Comparison of ENCODE assay signal across 8 cellular contexts in the genomic region with DNA sequence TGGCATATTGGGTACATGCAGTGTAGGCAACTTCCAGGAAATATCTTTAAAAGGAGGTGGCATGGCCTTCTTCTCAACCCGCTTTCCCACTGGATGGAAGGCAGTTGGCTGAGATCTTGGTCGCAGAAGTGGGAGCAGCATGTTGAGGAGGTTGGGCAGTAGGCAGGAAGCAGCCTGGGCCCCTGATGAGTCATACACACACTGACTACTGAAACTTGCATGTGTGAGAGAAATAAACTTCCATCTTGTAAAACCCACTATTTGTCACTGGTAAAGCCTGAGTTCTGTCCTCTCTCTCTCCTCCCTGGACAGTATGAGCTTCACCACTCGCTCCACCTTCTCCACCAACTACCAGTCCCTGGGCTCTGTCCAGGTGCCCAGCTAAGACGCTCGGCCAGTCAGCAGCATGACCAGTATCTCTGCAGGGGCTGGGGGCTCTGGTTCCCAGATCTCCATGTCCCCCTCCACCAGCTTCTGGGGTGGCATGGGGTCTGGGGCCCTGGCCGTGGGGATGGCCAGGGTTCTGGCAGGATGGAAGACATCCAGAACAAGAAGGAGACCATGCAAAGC.
A peak's percentile ranks its signal among the peaks of the same experiment; 100 is the strongest.
DNase-seq lines count a peak whose midpoint lies in the region; ATAC-seq and TF ChIP-seq lines count a peak whose summit lies in the region.

No MANE protein-coding gene starts in this region.

- no peak overlapping the region for H3K9ac ChIP-seq in neural progenitor cell

- H3K4me3 ChIP-seq in AG10803 (ENCODE audit: low read length) (no peak overlapping the region), neural progenitor cell (no peak overlapping the region), right atrium auricular region (no peak overlapping the region)

- no peak for TF ChIP-seq CTCF in AG10803 (conservative IDR thresholded peaks at IDR 0.05; ENCODE audit: low read length)
- TF ChIP-seq CTCF in neural progenitor cell (IDR thresholded peaks at IDR 0.05), result no peak
- TF ChIP-seq CTCF in right atrium auricular region (IDR thresholded peaks at IDR 0.05), result no peak

- H2AFZ ChIP-seq in neural progenitor cell (replicated peaks), result no peak overlapping the region

- H3K36me3 ChIP-seq in neural progenitor cell (no peaks in the 10 kb centered on the region), right atrium auricular region (no peaks in the 10 kb centered on the region)

- peaks cover 6% of the 10 kb centered on the region for H3K9me3 Mint-ChIP-seq in activated CD4-positive, alpha-beta memory T cell treated with anti-CD3 and anti-CD28 coated beads, Interleukin-2, amount 10 ng/mL, durations not matched to agents 7 days and 5 days
- H3K9me3 Mint-ChIP-seq in neural progenitor cell, result peaks cover 33% of the 10 kb centered on the region

- no peak overlapping the region for H3K27ac ChIP-seq in neural progenitor cell
- no peak overlapping the region for H3K27ac ChIP-seq in right atrium auricular region

- H4K20me1 ChIP-seq in neural progenitor cell (ENCODE audit: low read depth), result no peaks in the 10 kb centered on the region

- H3K9me3 ChIP-seq in neural progenitor cell (ENCODE audit: low read depth) (no peaks in the 10 kb centered on the region), right atrium auricular region (peaks cover 0 to 18% of the 10 kb centered on the region in 2 donors)

- POLR2A ChIA-PET in activated CD4-positive, alpha-beta memory T cell treated with anti-CD3 and anti-CD28 coated beads, Interleukin-2, amount 10 ng/mL, durations not matched to agents 7 days and 5 days (lab: Charles Lee), result interaction anchor here (0.8 kb wide), 1 partner anchor 13 kb away, joined by 3 read pairs; no protein-coding TSS in a partner anchor

- DNase-seq in AG10803 (ENCODE audit: low read depth), result peak; percentile 27
- DNase-seq in activated CD4-positive, alpha-beta memory T cell treated with anti-CD3 and anti-CD28 coated beads, Interleukin-2, amount 10 ng/mL, durations not matched to agents 7 days and 5 days, result peak; percentile 26
- DNase-seq in neural progenitor cell (ENCODE audit: low spot score), result no peak
- DNase-seq in nucleus accumbens (lab: John Stamatoyannopoulos, UW), result no peak
- no peak for DNase-seq in NCI-H2081 (lab: John Stamatoyannopoulos, UW)
- no peak for DNase-seq in right atrium auricular region (ENCODE audit: low spot score)

- peaks cover 9% of the 10 kb centered on the region for H3K4me1 Mint-ChIP-seq in activated CD4-positive, alpha-beta memory T cell treated with anti-CD3 and anti-CD28 coated beads, Interleukin-2, amount 10 ng/mL, durations not matched to agents 7 days and 5 days
- H3K4me1 Mint-ChIP-seq in neural progenitor cell, result peaks cover 15% of the 10 kb centered on the region

- no peaks in the 10 kb centered on the region for H3K79me2 ChIP-seq in neural progenitor cell (ENCODE audit: low read depth)

- H3K36me3 Mint-ChIP-seq in activated CD4-positive, alpha-beta memory T cell treated with anti-CD3 and anti-CD28 coated beads, Interleukin-2, amount 10 ng/mL, durations not matched to agents 7 days and 5 days (ENCODE audit: low read depth), result no peaks in the 10 kb centered on the region
- H3K36me3 Mint-ChIP-seq in neural progenitor cell, result no peaks in the 10 kb centered on the region

- H3K4me2 ChIP-seq in neural progenitor cell, result no peak overlapping the region

- CTCF ChIA-PET in activated CD4-positive, alpha-beta memory T cell treated with anti-CD3 and anti-CD28 coated beads, Interleukin-2, amount 10 ng/mL, durations not matched to agents 7 days and 5 days (lab: Charles Lee), result no interaction called here

- H3K4me3 Mint-ChIP-seq in activated CD4-positive, alpha-beta memory T cell treated with anti-CD3 and anti-CD28 coated beads, Interleukin-2, amount 10 ng/mL, durations not matched to agents 7 days and 5 days, result no peak overlapping the region
- H3K4me3 Mint-ChIP-seq in neural progenitor cell, result no peak overlapping the region

- peak; percentile 96 for ATAC-seq in GM19328 (IDR thresholded peaks at IDR 0.05; ENCODE audit: unreplicated experiment)
- ATAC-seq in HG03097 (IDR thresholded peaks at IDR 0.05; ENCODE audit: low FRiP score, unreplicated experiment), result peak; percentile 99

- H3K4me1 ChIP-seq in neural progenitor cell, result no peaks in the 10 kb centered on the region
- H3K4me1 ChIP-seq in right atrium auricular region, result no peaks in the 10 kb centered on the region

- no peak overlapping the region for H3K27ac Mint-ChIP-seq in activated CD4-positive, alpha-beta memory T cell treated with anti-CD3 and anti-CD28 coated beads, Interleukin-2, amount 10 ng/mL, durations not matched to agents 7 days and 5 days
- no peak overlapping the region for H3K27ac Mint-ChIP-seq in neural progenitor cell

- H3K27me3 Mint-ChIP-seq in activated CD4-positive, alpha-beta memory T cell treated with anti-CD3 and anti-CD28 coated beads, Interleukin-2, amount 10 ng/mL, durations not matched to agents 7 days and 5 days, result peaks cover 12% of the 10 kb centered on the region
- H3K27me3 Mint-ChIP-seq in neural progenitor cell (ENCODE audit: insufficient read depth, low read depth), result peaks cover 5% of the 10 kb centered on the region

- no peaks in the 10 kb centered on the region for H3F3A ChIP-seq in neural progenitor cell (ENCODE audit: low read depth)

- no peaks in the 10 kb centered on the region for H3K27me3 ChIP-seq in neural progenitor cell
- no peaks in the 10 kb centered on the region for H3K27me3 ChIP-seq in right atrium auricular region

Comparison
In these comparisons a context has a peak if more than half of its experiments do, and no peak if none do; other contexts are left out.
1. DNase-seq: peak in AG10803 (single experiment) and activated CD4-positive, alpha-beta memory T cell treated with anti-CD3 and anti-CD28 coated beads, Interleukin-2, amount 10 ng/mL, durations not matched to agents 7 days and 5 days (single experiment); none in neural progenitor cell (single experiment), nucleus accumbens (0 of 56), NCI-H2081 (0 of 2) and right atrium auricular region (single experiment).